Comparison of ENCODE assay signal across 8 cellular contexts in the genomic region with DNA sequence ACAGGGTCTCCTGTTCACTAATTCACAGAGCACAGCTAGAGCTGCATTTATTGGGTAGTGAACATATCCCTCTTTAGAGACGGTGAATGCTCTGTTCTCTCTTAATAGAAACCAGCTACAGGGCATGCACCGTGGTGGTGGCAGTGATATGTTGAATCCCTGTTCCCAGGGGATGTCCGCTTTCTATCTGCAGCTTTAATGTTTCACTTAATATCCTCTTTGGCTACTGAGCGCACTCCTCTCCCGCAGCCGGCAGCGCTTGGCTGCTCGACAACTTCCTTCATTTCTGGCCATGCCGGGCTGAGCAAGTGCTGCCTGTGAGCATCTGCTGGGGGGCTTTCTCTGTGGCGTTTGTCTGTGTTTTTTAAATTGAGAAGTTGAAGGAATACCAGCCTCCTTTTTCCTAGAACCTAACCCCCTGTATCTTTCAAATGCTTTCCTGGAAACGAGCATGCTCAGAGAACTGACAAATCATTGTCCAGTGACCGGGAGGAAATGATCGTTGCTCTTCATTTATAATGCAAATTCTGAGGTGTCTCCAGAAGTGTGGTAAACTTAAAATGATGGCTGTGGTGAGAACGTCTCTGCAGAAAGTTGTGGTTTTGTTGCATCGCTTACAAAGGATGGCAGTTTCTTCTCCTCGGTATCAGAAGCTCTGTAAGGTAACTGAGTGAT.
DNase-seq lines count a peak whose midpoint lies in the region; ATAC-seq, FAIRE-seq and TF ChIP-seq lines count a peak whose summit lies in the region.

No MANE protein-coding gene starts in this region.

- TF ChIP-seq EP300 in H1 (IDR thresholded peaks at IDR 0.05; ENCODE audit: borderline replicate concordance in 1 of 2, low read depth in 2 of 2, low read length in 2 of 2) = no peak
- no peak for TF ChIP-seq EP300 in upper lobe of left lung (IDR thresholded peaks at IDR 0.05)

- H3K9me2 ChIP-seq in GM23338 (ENCODE audit: insufficient read depth) (no peaks in the 10 kb centered on the region), Loucy (replicated peaks; ENCODE audit: low read depth, low read length) (no peaks in the 10 kb centered on the region)

- H2BK5ac ChIP-seq in H1 (ENCODE audit: low read depth, low read length) = 0 out of 2 replicates have a peak overlapping the region, but pooled peaks have one; percentile 6

- no peaks in the 10 kb centered on the region for H3K9me3 ChIP-seq in Loucy (ENCODE audit: insufficient read depth, low read depth, low read length)
- H3K9me3 ChIP-seq in H1 (ENCODE audit: insufficient read depth in 2 of 2, low read depth in 1 of 2, low read length in 1 of 2) = no peaks in the 10 kb centered on the region
- no peaks in the 10 kb centered on the region for H3K9me3 ChIP-seq in upper lobe of left lung

- TF ChIP-seq POLR2A in H1 (IDR thresholded peaks at IDR 0.05; ENCODE audit: control extremely low read depth in 1 of 2, low read depth in 2 of 2, low read length in 2 of 2) (no peak), upper lobe of left lung (IDR thresholded peaks at IDR 0.05) (no peak)

- H3K4me3 ChIP-seq in GM23338 (peak overlapping the region; percentile 40), Loucy (ENCODE audit: low read length, poor library complexity, severe bottlenecking) (peak overlapping the region; percentile 74), H1 (ENCODE audit: extremely low read depth in 1 of 4, insufficient read depth in 2 of 4, low read depth in 3 of 4, low read length in 4 of 4) (peak overlapping the region; percentile 12 to 52 (median 30); a peak in 7 of 8 replicates), upper lobe of left lung (peak overlapping the region in 2 of 4 donors; percentile 2 to 6)

- no peak overlapping the region for H3K56ac ChIP-seq in H1 (replicated peaks; ENCODE audit: insufficient read length, low read depth, low read length)

- H3F3A ChIP-seq in GM23338 (replicated peaks; ENCODE audit: low read depth) (no peaks in the 10 kb centered on the region), Loucy (ENCODE audit: low read depth) (peaks cover 10% of the 10 kb centered on the region; the same call in 1 of the 2 replicates)

- POLR2A ChIA-PET in H1 (lab: Charles Lee; ENCODE audit: partially characterized antibody) = no interaction called here

- H3K79me1 ChIP-seq in H1 (ENCODE audit: low read depth, low read length) = no peaks in the 10 kb centered on the region

- WGBS in H1 (ENCODE audit: extremely low coverage in 1 of 2, insufficient coverage in 1 of 2, insufficient read length in 1 of 2, insufficient replicate concordance in 2 of 2, low coverage in 1 of 2, low lambda C conversion rate in 2 of 2, missing lambda C conversion rate in 1 of 2), 2 experiments = 32% methylated on average over 16 of the region's 16 CpGs; no CpG with 5 or more reads in 1 of the 2 experiments
- WGBS in upper lobe of left lung, 2 donors = 20 to 24% methylated on average over 16 of the region's 16 CpGs

- H3K79me2 ChIP-seq in GM23338 (replicated peaks; ENCODE audit: insufficient read depth) (peaks cover 36% of the 10 kb centered on the region), Loucy (ENCODE audit: insufficient read depth, low read length) (peaks cover 18% of the 10 kb centered on the region), H1 (ENCODE audit: control insufficient read depth in 1 of 2, insufficient read depth in 2 of 2, low read length in 2 of 2) (peaks cover 0 to 16% of the 10 kb centered on the region in 2 experiments; a peak in 2 of 4 replicates)

- no peak overlapping the region for H2AFZ ChIP-seq in GM23338
- H2AFZ ChIP-seq in Loucy (ENCODE audit: low read length) = peak overlapping the region; percentile 54
- H2AFZ ChIP-seq in H1 (ENCODE audit: low read length) = peak overlapping the region; percentile 37; the same call in 1 of the 2 replicates

- peak; percentile 23 for DNase-seq in GM13976 (ENCODE audit: low spot score)
- DNase-seq in GM23338 (ENCODE audit: low spot score) = peak; percentile 36
- peak; percentile 32 for DNase-seq in activated CD4-positive, alpha-beta T cell treated with anti-CD3 and anti-CD28 coated beads for 48 hours
- DNase-seq in H1 (ENCODE audit: low read depth in 1 of 2, low spot score in 2 of 2) = peak in 1 of 2 experiments; percentile 53
- DNase-seq in naive B cell = peak; percentile 63
- DNase-seq in upper lobe of left lung = peak; percentile 24 to 47
- no peak for DNase-seq in dedifferentiated amniotic fluid mesenchymal stem cell (ENCODE audit: extremely low spot score)

- H2BK15ac ChIP-seq in H1 (ENCODE audit: low read length) = no peak overlapping the region

- TF ChIP-seq RAD21 in H1 (IDR thresholded peaks at IDR 0.05 in 1 of 2, conservative IDR thresholded peaks at IDR 0.05 in 1 of 2; ENCODE audit: low read depth in 2 of 2, low read length in 2 of 2) = no peak

- H4K20me1 ChIP-seq in GM23338 (replicated peaks; ENCODE audit: insufficient read depth) = no peaks in the 10 kb centered on the region
- H4K20me1 ChIP-seq in Loucy (ENCODE audit: insufficient read depth, low read length, poor library complexity, severe bottlenecking) = no peaks in the 10 kb centered on the region
- no peaks in the 10 kb centered on the region for H4K20me1 ChIP-seq in H1 (replicated peaks in 1 of 2; ENCODE audit: control insufficient read depth in 1 of 2, insufficient read depth in 2 of 2, low read length in 2 of 2)

- no peak overlapping the region for H2BK120ac ChIP-seq in H1 (replicated peaks; ENCODE audit: low read depth, low read length)

- peaks cover 44% of the 10 kb centered on the region for H3K4me1 Mint-ChIP-seq in GM23338
- peaks cover 20 to 25% (median 24%) of the 10 kb centered on the region in 3 donors for H3K4me1 Mint-ChIP-seq in naive B cell

- H3K23me2 ChIP-seq in H1 (ENCODE audit: low read depth, low read length) = no peaks in the 10 kb centered on the region

- no peak overlapping the region for H3K23ac ChIP-seq in H1 (ENCODE audit: insufficient read length)

- H4K91ac ChIP-seq in H1 (replicated peaks; ENCODE audit: insufficient read length, low read length) = no peak overlapping the region

- peak overlapping the region; percentile 87 for H3K27ac Mint-ChIP-seq in GM23338
- peak overlapping the region in 4 of 6 donors; percentile 43 to 84 (median 58) for H3K27ac Mint-ChIP-seq in naive B cell

- H2BK20ac ChIP-seq in H1 (ENCODE audit: low read length) = no peak overlapping the region

- H4K8ac ChIP-seq in H1 (ENCODE audit: extremely low read depth, insufficient read depth, low read length) = no peak overlapping the region

- TF ChIP-seq CTCF in GM13976 (IDR thresholded peaks at IDR 0.05; ENCODE audit: borderline replicate concordance, control extremely low read depth, extremely low read depth, insufficient read depth, missing control alignments) (no peak), GM23338 (conservative IDR thresholded peaks at IDR 0.05; ENCODE audit: low read depth in 2 of 2) (no peak), Loucy (conservative IDR thresholded peaks at IDR 0.05; ENCODE audit: low read length) (0 out of 2 replicates have a peak, but pooled peaks have one; percentile 6), H1 (IDR thresholded peaks at IDR 0.05; ENCODE audit: control extremely low read depth in 1 of 3, insufficient read depth in 1 of 3, low read depth in 1 of 3, low read length in 3 of 3) (no peak), upper lobe of left lung (IDR thresholded peaks at IDR 0.05) (no peak)

- no peak overlapping the region for H3K14ac ChIP-seq in H1 (ENCODE audit: insufficient read length)

- H3K27me3 ChIP-seq in GM23338 (ENCODE audit: insufficient read depth) = no peaks in the 10 kb centered on the region
- H3K27me3 ChIP-seq in Loucy (ENCODE audit: insufficient read depth, low read length, poor library complexity, severe bottlenecking) = no peaks in the 10 kb centered on the region
- no peaks in the 10 kb centered on the region for H3K27me3 ChIP-seq in H1 (replicated peaks in 1 of 4; ENCODE audit: control insufficient read depth in 3 of 4, extremely low read depth in 1 of 4, insufficient read depth in 3 of 4, low read length in 3 of 4)
- no peaks in the 10 kb centered on the region for H3K27me3 ChIP-seq in upper lobe of left lung

- H2BK12ac ChIP-seq in H1 (ENCODE audit: low read depth, low read length) = no peak overlapping the region; the same call in 1 of the 2 replicates

- ATAC-seq in GM23338 (peak; percentile 67), naive B cell (ENCODE audit: low read depth in 2 of 2) (peak; percentile 83 to 86), upper lobe of left lung (ENCODE audit: low FRiP score in 2 of 2) (peak in 1 of 2 donors; percentile 71)

- CTCF ChIA-PET in H1 (lab: Charles Lee; ENCODE audit: partially characterized antibody) = interaction anchor here (0.5 to 4.3 kb wide), 8 partner anchors 23 to 652 kb away, joined by 3 to 15 read pairs (median 4); no protein-coding TSS in a partner anchor

- no peaks in the 10 kb centered on the region for H3K9me3 Mint-ChIP-seq in GM23338
- no peaks in the 10 kb centered on the region for H3K9me3 Mint-ChIP-seq in naive B cell

- H3K36me3 ChIP-seq in GM23338 (ENCODE audit: insufficient read depth) (no peaks in the 10 kb centered on the region), Loucy (ENCODE audit: insufficient read depth, low read length) (peaks cover 10% of the 10 kb centered on the region; the same call in 1 of the 2 replicates), H1 (ENCODE audit: control insufficient read depth in 2 of 4, insufficient read depth in 4 of 4, low read length in 3 of 4) (peaks cover 0 to 4% (median 0%) of the 10 kb centered on the region in 4 experiments; a peak in 2 of 8 replicates), upper lobe of left lung (peaks cover 0 to 11% (median 3%) of the 10 kb centered on the region in 4 donors)

- peaks cover 2% of the 10 kb centered on the region for H3K27me3 Mint-ChIP-seq in GM23338 (ENCODE audit: insufficient read depth, low read depth, poor library complexity)
- H3K27me3 Mint-ChIP-seq in naive B cell = no peaks in the 10 kb centered on the region

- H2AK5ac ChIP-seq in H1 (ENCODE audit: low read depth, low read length) = no peak overlapping the region

- H3K4ac ChIP-seq in H1 (replicated peaks; ENCODE audit: insufficient read length, low read depth, low read length) = no peak overlapping the region

- peak; percentile 24 for FAIRE-seq in H1 (lab: Jason Lieb, UNC)

- H3K9ac ChIP-seq in Loucy (ENCODE audit: low read depth, low read length, poor library complexity, severe bottlenecking) (peak overlapping the region; percentile 65), H1 (replicated peaks in 1 of 4; ENCODE audit: extremely low read depth in 1 of 4, low read depth in 3 of 4, low read length in 3 of 4) (no peak overlapping the region)

- peaks cover 41% of the 10 kb centered on the region for H3K4me1 ChIP-seq in GM23338 (ENCODE audit: insufficient read depth)
- H3K4me1 ChIP-seq in Loucy (ENCODE audit: insufficient read depth, low read length, poor library complexity, severe bottlenecking) = peaks cover 48% of the 10 kb centered on the region
- peaks cover 0 to 11% (median 5%) of the 10 kb centered on the region in 4 experiments; a peak in 5 of 7 replicates for H3K4me1 ChIP-seq in H1 (replicated peaks in 1 of 4; ENCODE audit: control insufficient read depth in 3 of 4, insufficient read depth in 4 of 4, low read length in 3 of 4)
- peaks cover 10 to 23% (median 19%) of the 10 kb centered on the region in 4 donors for H3K4me1 ChIP-seq in upper lobe of left lung

- H4K5ac ChIP-seq in H1 (ENCODE audit: insufficient read length, low read depth, low read length) = no peak overlapping the region

- peak overlapping the region; percentile 79 for H3K27ac ChIP-seq in GM23338 (ENCODE audit: low read depth)
- no peak overlapping the region for H3K27ac ChIP-seq in H1 (ENCODE audit: low read depth, low read length)
- H3K27ac ChIP-seq in upper lobe of left lung = no peak overlapping the region

- H3K36me3 Mint-ChIP-seq in GM23338 (ENCODE audit: low read depth) (peaks cover 15% of the 10 kb centered on the region; the same call in 2 of the 3 replicates), naive B cell (peaks cover 0 to 7% of the 10 kb centered on the region in 2 donors)

- H3K4me2 ChIP-seq in GM23338 (peak overlapping the region; percentile 64), Loucy (ENCODE audit: low read depth, low read length, poor library complexity, severe bottlenecking) (peak overlapping the region; percentile 80), H1 (ENCODE audit: insufficient read depth in 1 of 2, low read depth in 2 of 2, low read length in 2 of 2) (peak overlapping the region; percentile 56 to 59)

- H3K4me3 Mint-ChIP-seq in GM23338 (peak overlapping the region; percentile 68), naive B cell (peak overlapping the region; percentile 24 to 88 (median 80))

- in situ Hi-C loops in GM13976 (cut with MboI; ENCODE audit: low sequenced_read_pairs, unreplicated experiment) = loop anchor here (10.0 to 25.0 kb wide), 3 partner anchors 354 to 632 kb away; no protein-coding TSS in a partner anchor

- H3K18ac ChIP-seq in H1 (ENCODE audit: extremely low read depth, low read length) = no peak overlapping the region
